ENCODE assay signal across 8 cellular contexts in the genomic region with DNA sequence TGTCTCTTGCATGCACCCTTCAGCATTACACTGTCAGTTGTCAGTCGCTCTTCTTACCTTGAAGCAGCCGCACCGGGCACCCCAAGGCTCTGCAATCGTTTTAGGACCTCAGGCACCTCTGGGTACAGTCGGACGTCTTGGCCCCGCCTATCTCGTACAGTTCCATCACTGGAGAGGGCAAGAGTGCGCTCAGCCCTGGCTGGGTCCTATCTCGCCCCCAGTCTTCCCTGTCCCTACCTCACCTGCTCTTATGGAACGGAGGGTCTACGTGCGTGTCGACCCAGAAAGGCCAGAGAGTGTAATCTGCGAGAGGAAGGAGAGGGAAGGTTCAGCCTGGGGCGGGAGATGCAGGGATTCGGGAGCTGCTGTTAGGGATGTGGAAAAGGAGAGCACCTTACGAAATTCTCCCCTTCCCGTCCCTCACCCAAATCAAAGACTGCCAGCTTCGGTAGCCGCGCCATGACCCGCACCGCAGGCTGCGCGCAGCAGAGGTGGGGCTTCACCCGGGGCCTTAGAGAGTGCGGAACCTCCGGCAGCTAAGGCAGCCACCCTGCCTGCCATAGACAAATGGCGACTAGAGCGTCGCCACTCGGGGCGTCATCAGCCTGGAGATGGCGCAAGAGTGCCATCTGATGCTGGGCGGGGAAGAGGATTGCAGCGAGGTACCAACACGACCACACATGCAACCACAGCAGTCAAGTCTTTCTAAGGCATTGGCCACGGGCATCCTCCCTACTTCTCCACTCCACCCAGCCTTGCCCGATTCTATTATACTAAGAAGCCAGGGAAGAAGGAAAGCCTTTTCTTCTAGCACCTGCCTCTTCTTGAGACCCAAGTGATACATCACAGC. TPM values are rescaled to one million over a fixed set of nuclear protein-coding genes. Genes with fewer than 3 reads are reported as not detected.
DNase-seq lines count a peak whose midpoint lies in the region; ATAC-seq and TF ChIP-seq lines count a peak whose summit lies in the region.

Gene MDP1 (minus strand): TSS at position 572 of the 850 bp plus-strand sequence. CDS start 111 bp downstream, at position 461.

- peak within 1 kb of the TSS; percentile 92 for H3K4me3 Mint-ChIP-seq in activated CD4-positive, alpha-beta T cell treated with anti-CD3 and anti-CD28 coated beads for 36 hours

- POLR2A ChIA-PET in activated CD4-positive, alpha-beta T cell treated with anti-CD3 and anti-CD28 coated beads for 36 hours (lab: Charles Lee), result interaction anchor here (0.5 to 1.2 kb wide), 4 partner anchors 26 to 121 kb away, joined by 3 to 6 read pairs (median 3); partner anchors contain the start of genes IRF9 and TINF2

- peaks cover 4% of the 10 kb centered on the region; the same call in 1 of the 2 replicates for H3K36me3 ChIP-seq in BE2C

- no peaks in the 10 kb centered on the region for H3K9me3 ChIP-seq in BE2C

- TF ChIP-seq CTCF in BE2C (IDR thresholded peaks at IDR 0.05; ENCODE audit: low read depth, low read length) (peak; percentile 76), choroid plexus epithelial cell (conservative IDR thresholded peaks at IDR 0.05; ENCODE audit: low read depth, low read length) (peak; percentile 46)

- peak within 1 kb of the TSS; percentile 95 for H3K27ac Mint-ChIP-seq in activated CD4-positive, alpha-beta T cell treated with anti-CD3 and anti-CD28 coated beads for 36 hours

- H3K27me3 ChIP-seq in BE2C, result no peaks in the 10 kb centered on the region

- H3K4me1 Mint-ChIP-seq in activated CD4-positive, alpha-beta T cell treated with anti-CD3 and anti-CD28 coated beads for 36 hours, result peaks cover 44% of the 10 kb centered on the region

- CTCF ChIA-PET in activated CD4-positive, alpha-beta T cell treated with anti-CD3 and anti-CD28 coated beads for 36 hours (lab: Charles Lee), result interaction anchor here (0.6 to 3.8 kb wide), 27 partner anchors 9 to 410 kb away, joined by 3 to 44 read pairs (median 4); partner anchors contain the start of genes CBLN3, CIDEB, DHRS1 and KHNYN

- H3K27me3 Mint-ChIP-seq in activated CD4-positive, alpha-beta T cell treated with anti-CD3 and anti-CD28 coated beads for 36 hours, result no peaks in the 10 kb centered on the region

- ATAC-seq in HG03432 (IDR thresholded peaks at IDR 0.05; ENCODE audit: unreplicated experiment), result peak; percentile 70
- peak; percentile 76 for ATAC-seq in activated CD4-positive, alpha-beta T cell treated with anti-CD3 and anti-CD28 coated beads for 36 hours
- ATAC-seq in left lobe of liver, result peak; percentile 88

- H3K9me3 Mint-ChIP-seq in activated CD4-positive, alpha-beta T cell treated with anti-CD3 and anti-CD28 coated beads for 36 hours (ENCODE audit: low read depth), result no peaks in the 10 kb centered on the region

- TF ChIP-seq POLR2A in GM19099 (IDR thresholded peaks at IDR 0.05; ENCODE audit: extremely low read depth, insufficient read length, low read depth), result peak; percentile 80

- intact Hi-C loops in activated CD4-positive, alpha-beta T cell treated with anti-CD3 and anti-CD28 coated beads for 36 hours (cut with DNase I, micrococcal nuclease), result loop anchor here (1.0 to 5.0 kb wide), 5 partner anchors 82 to 227 kb away; partner anchors contain the start of genes CBLN3 (in 1 of the 2), KHNYN (in 1 of the 2) and SDR39U1 (in 1 of the 2)

- H3K36me3 Mint-ChIP-seq in activated CD4-positive, alpha-beta T cell treated with anti-CD3 and anti-CD28 coated beads for 36 hours (ENCODE audit: low read depth), result peaks cover 33% of the 10 kb centered on the region

- DNase-seq in BE2C (peak; percentile 88), NCI-H460 (ENCODE audit: extremely low read depth, low read depth) (peak; percentile 87), choroid plexus epithelial cell (ENCODE audit: low read depth) (peak; percentile 85), left lobe of liver (ENCODE audit: low spot score) (peak; percentile 83)
- DNase-seq in activated CD4-positive, alpha-beta T cell treated with anti-CD3 and anti-CD28 coated beads for 36 hours, result peak; percentile 93
- DNase-seq in stimulated activated CD4-positive, alpha-beta T cell treated with anti-CD3 and anti-CD28 coated beads, Interleukin-2, amount 100 ng/mL, for 4 hours (ENCODE audit: low read depth), result peak; percentile 78

- H3K4me3 ChIP-seq in BE2C (ENCODE audit: low read depth, low read length) (peak within 1 kb of the TSS; percentile 91), choroid plexus epithelial cell (ENCODE audit: low read depth, low read length) (peak within 1 kb of the TSS; percentile 84)

- no peaks in the 10 kb centered on the region for H3K4me1 ChIP-seq in BE2C

RNA-seq across cellular contexts. Expression of gene MDP1, which starts in this region (rescaled TPM):
- 43.6 TPM for polyA plus RNA-seq in BE2C (2012; ENCODE audit: insufficient read depth, insufficient read length, low read depth)
- 15.0 and 20.2 TPM in 2 replicates for total RNA-seq in NCI-H460 (2014; rRNA removed; shearing (Covaris generic))
- polyA plus RNA-seq in NCI-H460 (2014; cell fraction: nucleus; rRNA removed), result 42.0 and 57.7 TPM in 2 replicates
- 10 to 100 TPM in 1 of 2 experiments, 1 to 10 TPM in 1; 4.5 to 11.7 TPM for total RNA-seq in activated CD4-positive, alpha-beta T cell treated with anti-CD3 and anti-CD28 coated beads for 36 hours
- 5.0 TPM for total RNA-seq in left lobe of liver

Comparison
In these comparisons a context has a peak if more than half of its experiments do, and no peak if none do; other contexts are left out.
1. Peak in every context shown above with its lines: DNase-seq, ATAC-seq and H3K4me3 ChIP-seq.